In genomic region chr5:151647320-151647861, GRCh38 we compare ENCODE assay signal across 26 cellular contexts. TPM values are rescaled to one million over a fixed set of nuclear protein-coding genes. Genes with fewer than 3 reads are reported as not detected.
DNase-seq lines count a peak whose midpoint lies in the region; ATAC-seq and TF ChIP-seq lines count a peak whose summit lies in the region.
"Had no signal": no experiment of that assay in that cellular context is flagged by ENCODE, and none has a peak within 500 bp of the region (broad histone marks: within the 10 kb centered on the region; RNA-seq: fewer than 3 reads in every experiment).

No MANE protein-coding gene starts in this region.

- H3K79me2 ChIP-seq in PC-3 (ENCODE audit: low read length), result no peaks in the 10 kb centered on the region

- CTCF ChIA-PET in MCF 10A (lab: Yijun Ruan, JAX) (interaction anchor here (0.6 to 18.8 kb wide), 18 partner anchors 9 to 200 kb away, joined by 3 to 467 read pairs (median 9); partner anchors contain the start of gene SLC36A1), PC-3 (lab: Charles Lee) (no interaction called here)

- no peak overlapping the region for H3K27ac ChIP-seq in breast epithelium
- peak overlapping the region; percentile 34 for H3K27ac ChIP-seq in PC-3 (ENCODE audit: low read length)
- peak overlapping the region; percentile 92 to 95 for H3K27ac ChIP-seq in esophagus (ENCODE audit: low read depth in 2 of 2, low read length in 1 of 2)
- H3K27ac ChIP-seq in upper lobe of right lung, result no peak overlapping the region
- no peak overlapping the region for H3K27ac ChIP-seq in SJCRH30
- H3K27ac ChIP-seq: heart right ventricle, tibial artery had no signal

- H3K4me3 Mint-ChIP-seq in MCF 10A (ENCODE audit: unreplicated experiment), result no peak overlapping the region
- H3K4me3 Mint-ChIP-seq: activated naive CD8-positive, alpha-beta T cell treated with anti-CD3 and anti-CD28 coated beads for 36 hours; immature natural killer cell had no signal

- no peak overlapping the region for H3K4me3 ChIP-seq in breast epithelium
- H3K4me3 ChIP-seq in PC-3 (ENCODE audit: low read length), result no peak overlapping the region
- H3K4me3 ChIP-seq in esophagus (ENCODE audit: low read depth in 1 of 2, low read length in 2 of 2), result no peak overlapping the region
- H3K4me3 ChIP-seq in upper lobe of right lung, result no peak overlapping the region
- no peak overlapping the region for H3K4me3 ChIP-seq in SJCRH30
- H3K4me3 ChIP-seq: heart right ventricle, tibial artery had no signal

- DNase-seq in MCF 10A (ENCODE audit: unreplicated experiment) (peak; percentile 83), breast epithelium (ENCODE audit: low spot score in 2 of 2) (no peak), PC-3 (peak; percentile 41), upper lobe of right lung (no peak), NCI-H226 (no peak), SJCRH30 (no peak)
- DNase-seq: activated CD4-positive, CD25-positive, alpha-beta regulatory T cell; activated naive CD8-positive, alpha-beta T cell treated with anti-CD3 and anti-CD28 coated beads for 36 hours; C1 segment of cervical spinal cord; DMS 273 treated with DMSO at 0.1 percent for 48 hours; GF-D8; heart right ventricle; immature natural killer cell; KBM-7; NCI-H1092 treated with DMSO at 0.1 percent for 48 hours; NCI-H2081 treated with DMSO at 0.1 percent for 48 hours; NCI-H524; OCI-M1; small intestine; stimulated activated CD4-positive, alpha-beta T cell treated with anti-CD3 and anti-CD28 coated beads, Interleukin-2, amount 100 ng/mL, for 48 hours; stimulated activated naive CD8-positive, alpha-beta T cell treated with anti-CD3 and anti-CD28 coated beads, Interleukin-15, Interleukin-2, amounts not matched to agents 100 U/mL and 50 U/mL, for 24 hours; tibial artery had no signal

- H3K27me3 Mint-ChIP-seq in MCF 10A (ENCODE audit: insufficient read depth, unreplicated experiment), result no peaks in the 10 kb centered on the region
- H3K27me3 Mint-ChIP-seq: activated naive CD8-positive, alpha-beta T cell treated with anti-CD3 and anti-CD28 coated beads for 36 hours had no signal

- H4K20me1 ChIP-seq in PC-3 (ENCODE audit: low read length), result no peaks in the 10 kb centered on the region

- 0 out of 2 replicates have a peak overlapping the region, but pooled peaks have one; percentile 2 for H2AFZ ChIP-seq in PC-3 (ENCODE audit: low read length)

- no peak for ATAC-seq in PC-3
- ATAC-seq in upper lobe of right lung, result peak; percentile 70
- no peak for ATAC-seq in HG03469 (IDR thresholded peaks at IDR 0.05; ENCODE audit: unreplicated experiment)
- ATAC-seq: heart right ventricle; stimulated activated naive CD8-positive, alpha-beta T cell treated with anti-CD3 and anti-CD28 coated beads, Interleukin-15, Interleukin-2, amounts not matched to agents 100 U/mL and 50 U/mL, for 24 hours had no signal

- intact Hi-C loops in MCF 10A (cut with micrococcal nuclease), result no loop called here
- intact Hi-C loops in breast epithelium (cut with DNase I; ENCODE audit: low total_unique reads), result no loop called here
- intact Hi-C loops in PC-3 (cut with micrococcal nuclease), result no loop called here
- intact Hi-C loops in upper lobe of right lung (cut with DNase I), result no loop called here

- H3K36me3 ChIP-seq in breast epithelium, result no peaks in the 10 kb centered on the region
- H3K36me3 ChIP-seq in PC-3 (ENCODE audit: low read depth, low read length), result no peaks in the 10 kb centered on the region
- H3K36me3 ChIP-seq in esophagus (ENCODE audit: control insufficient read depth in 2 of 2, insufficient read depth in 2 of 2, low read length in 1 of 2), result no peaks in the 10 kb centered on the region
- no peaks in the 10 kb centered on the region for H3K36me3 ChIP-seq in upper lobe of right lung
- no peaks in the 10 kb centered on the region for H3K36me3 ChIP-seq in SJCRH30
- H3K36me3 ChIP-seq: heart right ventricle, tibial artery had no signal

- no TSS peak for BruUV-seq in MCF 10A (replicated peaks; lab: Mats Ljungman, UMichigan)
- BruUV-seq in PC-3 (replicated peaks; lab: Mats Ljungman, UMichigan), result no TSS peak

- TF ChIP-seq CTCF in MCF 10A (IDR thresholded peaks at IDR 0.05; ENCODE audit: unreplicated experiment), result no peak
- no peak for TF ChIP-seq CTCF in breast epithelium (IDR thresholded peaks at IDR 0.05)
- no peak for TF ChIP-seq CTCF in PC-3 (conservative IDR thresholded peaks at IDR 0.05; ENCODE audit: low read depth, low read length)
- no peak for TF ChIP-seq CTCF in upper lobe of right lung (IDR thresholded peaks at IDR 0.05)

- 0 out of 2 replicates have a peak overlapping the region, but pooled peaks have one; percentile 8 for H3K4me2 ChIP-seq in PC-3 (ENCODE audit: low read length)

- no peak overlapping the region for H3K9ac ChIP-seq in PC-3 (ENCODE audit: low read length)

- no peaks in the 10 kb centered on the region for H3K9me2 ChIP-seq in PC-3 (replicated peaks; ENCODE audit: low read length)

- H3K9me3 ChIP-seq in breast epithelium, result no peaks in the 10 kb centered on the region
- no peaks in the 10 kb centered on the region for H3K9me3 ChIP-seq in PC-3 (ENCODE audit: low read length)
- no peaks in the 10 kb centered on the region for H3K9me3 ChIP-seq in esophagus (ENCODE audit: control insufficient read depth in 2 of 2, insufficient read depth in 1 of 2, low read depth in 1 of 2, low read length in 1 of 2)
- H3K9me3 ChIP-seq in upper lobe of right lung, result no peaks in the 10 kb centered on the region
- H3K9me3 ChIP-seq in SJCRH30 (replicated peaks), result no peaks in the 10 kb centered on the region
- H3K9me3 ChIP-seq: heart right ventricle, tibial artery had no signal

- H3K4me1 ChIP-seq in breast epithelium (peaks cover 0 to 7% of the 10 kb centered on the region in 2 donors), PC-3 (ENCODE audit: insufficient read depth, low read length) (peaks cover 17% of the 10 kb centered on the region; the same call in 1 of the 2 replicates), esophagus (ENCODE audit: control insufficient read depth in 2 of 2, insufficient read depth in 2 of 2, low read length in 1 of 2) (peaks cover 0 to 7% of the 10 kb centered on the region in 2 donors), upper lobe of right lung (no peaks in the 10 kb centered on the region), SJCRH30 (no peaks in the 10 kb centered on the region)
- H3K4me1 ChIP-seq: heart right ventricle, tibial artery had no signal

- POLR2A ChIA-PET in MCF 10A (lab: Yijun Ruan, JAX), result interaction anchor here (0.6 to 6.5 kb wide), 14 partner anchors 12 to 124 kb away, joined by 3 to 52 read pairs (median 5); partner anchors contain the start of gene G3BP1
- POLR2A ChIA-PET in PC-3 (lab: Charles Lee; ENCODE audit: unreplicated experiment), result no interaction called here

- 46 to 57% methylated on average over 5 of the region's 5 CpGs for WGBS in esophagus, 2 donors

- no peaks in the 10 kb centered on the region for H3F3A ChIP-seq in PC-3 (ENCODE audit: low read length, unreplicated experiment)

- H3K9me3 Mint-ChIP-seq in MCF 10A (ENCODE audit: unreplicated experiment), result no peaks in the 10 kb centered on the region
- H3K9me3 Mint-ChIP-seq: activated naive CD8-positive, alpha-beta T cell treated with anti-CD3 and anti-CD28 coated beads for 36 hours; immature natural killer cell had no signal

- peak overlapping the region; percentile 77 for H3K27ac Mint-ChIP-seq in MCF 10A (ENCODE audit: low read depth, unreplicated experiment)
- H3K27ac Mint-ChIP-seq: activated naive CD8-positive, alpha-beta T cell treated with anti-CD3 and anti-CD28 coated beads for 36 hours had no signal

- peaks cover 5% of the 10 kb centered on the region for H3K36me3 Mint-ChIP-seq in MCF 10A (ENCODE audit: insufficient read depth, unreplicated experiment)
- H3K36me3 Mint-ChIP-seq: activated naive CD8-positive, alpha-beta T cell treated with anti-CD3 and anti-CD28 coated beads for 36 hours; immature natural killer cell had no signal

- peaks cover 19% of the 10 kb centered on the region for H3K4me1 Mint-ChIP-seq in MCF 10A (ENCODE audit: insufficient read depth, unreplicated experiment)
- H3K4me1 Mint-ChIP-seq: activated naive CD8-positive, alpha-beta T cell treated with anti-CD3 and anti-CD28 coated beads for 36 hours; immature natural killer cell had no signal

- H3K27me3 ChIP-seq in breast epithelium, result no peaks in the 10 kb centered on the region
- H3K27me3 ChIP-seq in PC-3 (ENCODE audit: low read length), result no peaks in the 10 kb centered on the region
- no peaks in the 10 kb centered on the region for H3K27me3 ChIP-seq in esophagus (ENCODE audit: control insufficient read depth in 1 of 2, insufficient read depth in 2 of 2, low read length in 2 of 2)
- no peaks in the 10 kb centered on the region for H3K27me3 ChIP-seq in upper lobe of right lung
- 0 out of 2 replicates have a peak, but pooled peaks cover 3% of the 10 kb centered on the region for H3K27me3 ChIP-seq in SJCRH30
- H3K27me3 ChIP-seq: heart right ventricle, tibial artery had no signal

- no peak for TF ChIP-seq POLR2A in breast epithelium (IDR thresholded peaks at IDR 0.05)

RNA-seq across cellular contexts. Expression of gene SPARC, which starts 39.3 kb away (rescaled TPM):
- total RNA-seq in MCF 10A (2022) (17.4 and 32.6 TPM in 2 replicates), breast epithelium (1,000 to 10,000 TPM in 1 of 3 donors, 100 to 1,000 TPM in 2; 220 to 2,507 (median 295) TPM), PC-3 (2014; rRNA removed) (0.86 and 2.7 TPM in 2 replicates), upper lobe of right lung (1,248 TPM)
- polyA plus RNA-seq in esophagus, result 10 to 100 TPM; 12.1 to 52.5 TPM
- total RNA-seq in SJCRH30 (2014; rRNA removed; shearing (Covaris generic)), result 1,211 and 1,265 TPM in 2 replicates
- total RNA-seq: T-helper 2 cell treated with Interferon-gamma antibody and Interleukin-4, amounts not matched to agents 100 ng/mL and 5 ng/mL, for 36 hours had no signal

RNA-seq across cellular contexts. Expression of gene FAT2, which starts 56.3 kb away (rescaled TPM):
- total RNA-seq in MCF 10A (2022) (5.9 and 9.9 TPM in 2 replicates), breast epithelium (1 to 10 TPM in 2 of 3 donors, under 1 TPM in 1; 0.16 to 5.4 (median 3.6) TPM), PC-3 (2014; rRNA removed) (not detected in 2 replicates), upper lobe of right lung (0.41 TPM)
- polyA plus RNA-seq in esophagus, result 10 to 100 TPM; 29.5 to 33.8 TPM
- total RNA-seq in SJCRH30 (2014; rRNA removed; shearing (Covaris generic)), result 0.04 TPM in 1 of 2 replicates, not detected in the other
- total RNA-seq: activated CD8-positive, alpha-beta memory T cell treated with anti-CD3 and anti-CD28 coated beads for 36 hours; activated naive CD8-positive, alpha-beta T cell treated with anti-CD3 and anti-CD28 coated beads for 36 hours; T-helper 2 cell treated with Interferon-gamma antibody and Interleukin-4, amounts not matched to agents 100 ng/mL and 5 ng/mL, for 36 hours had no signal
- polyA plus RNA-seq: immature natural killer cell had no signal

Comparison
In these comparisons a context has a peak if more than half of its experiments do, and no peak if none do; other contexts are left out.
1. DNase-seq: peak in MCF 10A (single experiment) and PC-3 (single experiment); none in breast epithelium (0 of 2), upper lobe of right lung (single experiment), NCI-H226 (single experiment) and SJCRH30 (0 of 2).
2. H3K27ac ChIP-seq: peak in PC-3 (single experiment) and esophagus (2 of 2); none in breast epithelium (0 of 2), upper lobe of right lung (single experiment) and SJCRH30 (single experiment).